Comparison of ENCODE assay signal across 19 cellular contexts in the genomic region with DNA sequence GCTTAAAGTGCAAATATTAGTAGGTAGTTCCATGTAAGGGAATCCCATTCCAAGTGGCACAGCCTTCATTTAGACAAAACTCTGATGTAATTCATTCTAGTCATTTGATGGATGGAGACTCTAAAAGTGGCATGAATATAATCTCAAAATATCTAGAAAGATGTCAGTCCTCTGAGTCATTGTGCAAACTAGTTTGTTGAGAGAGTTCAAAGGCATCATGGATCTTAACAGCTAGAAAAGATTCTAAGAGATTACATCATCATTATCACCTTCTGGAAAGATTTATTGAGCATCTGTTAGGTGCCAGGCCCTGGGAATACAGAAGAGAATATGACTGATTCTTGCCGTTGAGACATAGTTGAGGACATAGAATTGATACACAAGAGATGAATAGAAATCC. TPM values are rescaled to one million over a fixed set of nuclear protein-coding genes. Genes with fewer than 3 reads are reported as not detected.
DNase-seq lines count a peak whose midpoint lies in the region; ATAC-seq, FAIRE-seq and TF ChIP-seq lines count a peak whose summit lies in the region.
"Had no signal": no experiment of that assay in that cellular context is flagged by ENCODE, and none has a peak within 500 bp of the region (broad histone marks: within the 10 kb centered on the region; RNA-seq: fewer than 3 reads in every experiment).

No MANE protein-coding gene starts in this region.

- no peak overlapping the region for H2AFZ ChIP-seq in keratinocyte (ENCODE audit: control insufficient read depth, low read length)

- no peaks in the 10 kb centered on the region for H3K27me3 Mint-ChIP-seq in activated T-helper 17 cell treated with anti-CD3 and anti-CD28 coated beads, Interleukin-2, amount 50 U/mL, for 72 hours
- H3K27me3 Mint-ChIP-seq: stimulated activated naive B cell treated with anti-CD40 and anti-IgM and Interleukin-4, amounts not matched to agents 10 μg/mL and 1 μg/mL and 100 μg/mL, for 72 hours had no signal

- H3K36me3 Mint-ChIP-seq in activated T-helper 17 cell treated with anti-CD3 and anti-CD28 coated beads, Interleukin-2, amount 50 U/mL, for 72 hours (ENCODE audit: low read depth): no peaks in the 10 kb centered on the region

- H3K79me2 ChIP-seq in keratinocyte (ENCODE audit: control insufficient read depth, insufficient read depth, low read length): no peaks in the 10 kb centered on the region

- H3K9me3 ChIP-seq in keratinocyte (ENCODE audit: control insufficient read depth, low read depth, low read length): no peaks in the 10 kb centered on the region

- ATAC-seq in activated T-helper 17 cell treated with anti-CD3 and anti-CD28 coated beads, Interleukin-2, amount 50 U/mL, for 72 hours (replicated peaks): peak; percentile 38
- no peak for ATAC-seq in GM21526 (IDR thresholded peaks at IDR 0.05; ENCODE audit: low FRiP score, unreplicated experiment)
- no peak for ATAC-seq in GM19467 (IDR thresholded peaks at IDR 0.05; ENCODE audit: unreplicated experiment)
- ATAC-seq: stimulated activated naive B cell treated with anti-CD40 and anti-IgM and Interleukin-4, amounts not matched to agents 10 μg/mL and 1 μg/mL and 100 μg/mL, for 72 hours had no signal

- TF ChIP-seq CTCF in keratinocyte (optimal IDR thresholded peaks at IDR 0.05 in 1 of 3, IDR thresholded peaks at IDR 0.05 in 1 of 3, conservative IDR thresholded peaks at IDR 0.05 in 1 of 3; ENCODE audit: extremely low read depth in 1 of 3, insufficient read depth in 2 of 3, low read length in 3 of 3): no peak

- no peak overlapping the region for H3K4me2 ChIP-seq in keratinocyte (ENCODE audit: control insufficient read depth, extremely low read depth, insufficient read depth, low read depth, low read length)
- H3K4me2 ChIP-seq: KMS-11 had no signal

- H3K4me3 Mint-ChIP-seq in activated T-helper 17 cell treated with anti-CD3 and anti-CD28 coated beads, Interleukin-2, amount 50 U/mL, for 72 hours: no peak overlapping the region
- H3K4me3 Mint-ChIP-seq: stimulated activated naive B cell treated with anti-CD40 and anti-IgM and Interleukin-4, amounts not matched to agents 10 μg/mL and 1 μg/mL and 100 μg/mL, for 72 hours had no signal

- H3K27ac ChIP-seq in keratinocyte (ENCODE audit: control insufficient read depth, insufficient read depth, low read length): no peak overlapping the region
- H3K27ac ChIP-seq: KMS-11 had no signal

- DNase-seq in AG08395 (ENCODE audit: low spot score) (peak; percentile 35), HT-29 (ENCODE audit: low spot score) (peak; percentile 4), keratinocyte (ENCODE audit: low read depth, low spot score) (no peak), T-helper 1 cell (no peak), NCI-H1092 treated with DMSO at 0.1 percent for 48 hours (lab: John Stamatoyannopoulos, UW) (no peak)
- DNase-seq: activated CD4-positive, alpha-beta T cell treated with anti-CD3 and anti-CD28 coated beads for 4 hours; AML-193; DMS79; foreskin melanocyte; H7; NCI-H1436 treated with DMSO at 0.1 percent for 48 hours; NCI-H524; RPMI8226; stimulated activated naive B cell treated with anti-CD40 and anti-IgM and Interleukin-4, amounts not matched to agents 10 μg/mL and 1 μg/mL and 100 μg/mL, for 72 hours; T1000 had no signal

- no peaks in the 10 kb centered on the region for H3K4me1 ChIP-seq in keratinocyte (ENCODE audit: control insufficient read depth, extremely low read depth, insufficient read depth, low read length)

- no peak overlapping the region for H3K9ac ChIP-seq in keratinocyte (ENCODE audit: control insufficient read depth, extremely low read depth, insufficient read depth, low read length)
- H3K9ac ChIP-seq: KMS-11 had no signal

- H3K27ac Mint-ChIP-seq in activated T-helper 17 cell treated with anti-CD3 and anti-CD28 coated beads, Interleukin-2, amount 50 U/mL, for 72 hours: no peak overlapping the region
- H3K27ac Mint-ChIP-seq: stimulated activated naive B cell treated with anti-CD40 and anti-IgM and Interleukin-4, amounts not matched to agents 10 μg/mL and 1 μg/mL and 100 μg/mL, for 72 hours had no signal

- H3K36me3 ChIP-seq in keratinocyte (ENCODE audit: control insufficient read depth in 2 of 2, extremely low read depth in 1 of 2, insufficient read depth in 2 of 2, low read length in 2 of 2): no peaks in the 10 kb centered on the region

- H3K4me1 Mint-ChIP-seq in activated T-helper 17 cell treated with anti-CD3 and anti-CD28 coated beads, Interleukin-2, amount 50 U/mL, for 72 hours: peaks cover 4% of the 10 kb centered on the region

- H4K20me1 ChIP-seq in keratinocyte (ENCODE audit: control insufficient read depth, extremely low read depth, insufficient read depth, low read length): no peaks in the 10 kb centered on the region

- H3K27me3 ChIP-seq in keratinocyte (ENCODE audit: control insufficient read depth, extremely low read depth, insufficient read depth, low read length): no peaks in the 10 kb centered on the region

- dilution Hi-C loops in keratinocyte (cut with MboI; ENCODE audit: extremely low pct_ligation_motif_present, low sequenced_read_pairs): no loop called here

- peak; percentile 44 for FAIRE-seq in keratinocyte (lab: Jason Lieb, UNC)

- no peak overlapping the region for H3K4me3 ChIP-seq in keratinocyte (ENCODE audit: control insufficient read depth in 2 of 3, extremely low read depth in 1 of 3, insufficient read depth in 2 of 3, low read depth in 1 of 3, low read length in 3 of 3)

- no peaks in the 10 kb centered on the region for H3K9me1 ChIP-seq in keratinocyte (ENCODE audit: control insufficient read depth, extremely low read depth, insufficient read depth, low read length)

- H3K9me3 Mint-ChIP-seq in activated T-helper 17 cell treated with anti-CD3 and anti-CD28 coated beads, Interleukin-2, amount 50 U/mL, for 72 hours: peaks cover 12% of the 10 kb centered on the region

RNA-seq across cellular contexts. Expression of gene CRADD, which starts 30.7 kb away (rescaled TPM):
- total RNA-seq in HT-29 (2014; rRNA removed; shearing (Covaris generic)): 12.0 and 13.9 TPM in 2 replicates
- 10 to 100 TPM; 21.4 to 23.0 TPM for total RNA-seq in activated T-helper 17 cell treated with anti-CD3 and anti-CD28 coated beads, Interleukin-2, amount 50 U/mL, for 72 hours
- polyA plus RNA-seq in keratinocyte: 11.2 to 13.6 TPM (median 13.5 TPM) in 3 replicates
- polyA plus RNA-seq in keratinocyte (2011; ENCODE audit: low read depth): 2.0 TPM
- 12.3 and 14.3 TPM in 2 replicates for polyA plus RNA-seq in keratinocyte (2011; cell fraction: cytosol; rRNA removed)
- 7.6 and 7.8 TPM in 2 replicates for polyA plus RNA-seq in keratinocyte (2011; cell fraction: nucleus; rRNA removed)
- 7.7 and 13.4 TPM in 2 replicates for polyA plus RNA-seq in keratinocyte (2012; ENCODE audit: low replicate concordance)
- polyA minus RNA-seq in keratinocyte: 3.4 to 8.4 TPM (median 5.3 TPM) in 3 replicates
- polyA minus RNA-seq in keratinocyte (2011; cell fraction: cytosol; rRNA and poly(A)+ RNA removed): 8.1 TPM
- 5.6 and 9.4 TPM in 2 replicates for polyA minus RNA-seq in keratinocyte (2011; cell fraction: nucleus; rRNA and poly(A)+ RNA removed)

Comparison
In these comparisons a context has a peak if more than half of its experiments do, and no peak if none do; other contexts are left out.
1. DNase-seq: peak in AG08395 (single experiment) and HT-29 (single experiment); none in keratinocyte (single experiment), T-helper 1 cell (0 of 5) and NCI-H1092 treated with DMSO at 0.1 percent for 48 hours (single experiment).